ENCODE assay signal across 8 cellular contexts in genomic region chr3:138594935-138595259, GRCh38. TPM values are rescaled to one million over a fixed set of nuclear protein-coding genes. Genes with fewer than 3 reads are reported as not detected.
DNase-seq lines count a peak whose midpoint lies in the region; ATAC-seq and TF ChIP-seq lines count a peak whose summit lies in the region.

No MANE protein-coding gene starts in this region.

- no peaks in the 10 kb centered on the region for H3F3A ChIP-seq in SU-DHL-6 (ENCODE audit: insufficient read depth)

- H3K4me1 ChIP-seq in stomach smooth muscle (ENCODE audit: control insufficient read depth, insufficient read depth, low read length): peaks cover 10% of the 10 kb centered on the region

- H3K27ac Mint-ChIP-seq in activated CD4-positive, alpha-beta T cell treated with anti-CD3 and anti-CD28 coated beads for 36 hours: peak overlapping the region; percentile 91

- no peak overlapping the region for H3K9ac ChIP-seq in SU-DHL-6 (ENCODE audit: low read length)
- H3K9ac ChIP-seq in stomach smooth muscle (ENCODE audit: low read length in 2 of 2): no peak overlapping the region

- H3K36me3 ChIP-seq in SU-DHL-6 (ENCODE audit: low read length): no peaks in the 10 kb centered on the region
- peaks cover 0 to 2% of the 10 kb centered on the region in 2 donors for H3K36me3 ChIP-seq in stomach smooth muscle (ENCODE audit: control insufficient read depth in 2 of 2, insufficient read depth in 2 of 2, low read length in 2 of 2)

- no peaks in the 10 kb centered on the region for H3K9me3 ChIP-seq in SU-DHL-6 (ENCODE audit: insufficient read depth, low read length)
- H3K9me3 ChIP-seq in stomach smooth muscle (ENCODE audit: control insufficient read depth in 2 of 2, low read length in 2 of 2): no peaks in the 10 kb centered on the region

- H3K27me3 Mint-ChIP-seq in activated CD4-positive, alpha-beta T cell treated with anti-CD3 and anti-CD28 coated beads for 36 hours: no peaks in the 10 kb centered on the region

- intact Hi-C loops in activated CD4-positive, alpha-beta T cell treated with anti-CD3 and anti-CD28 coated beads for 36 hours (cut with DNase I, micrococcal nuclease): loop anchor here (1.0 to 10.0 kb wide), 17 partner anchors 13 to 794 kb away; partner anchors contain the start of genes ARMC8 (in 2 of the 2), FAIM (in 2 of the 2), PIK3CB (in 2 of the 2) and COPB2 (in 1 of the 2)

- peaks cover 2% of the 10 kb centered on the region for H3K9me3 Mint-ChIP-seq in activated CD4-positive, alpha-beta T cell treated with anti-CD3 and anti-CD28 coated beads for 36 hours (ENCODE audit: low read depth)

- H3K4me2 ChIP-seq in SU-DHL-6 (ENCODE audit: low read depth, low read length, poor library complexity, severe bottlenecking): peak overlapping the region; percentile 54

- POLR2A ChIA-PET in activated CD4-positive, alpha-beta T cell treated with anti-CD3 and anti-CD28 coated beads for 36 hours (lab: Charles Lee): interaction anchor here (0.6 to 1.7 kb wide), 2 partner anchors 166 to 321 kb away, joined by 3 to 7 read pairs; no protein-coding TSS in a partner anchor

- H4K20me1 ChIP-seq in SU-DHL-6 (ENCODE audit: low read depth, low read length): no peaks in the 10 kb centered on the region

- TF ChIP-seq CTCF in SU-DHL-6 (IDR thresholded peaks at IDR 0.05; ENCODE audit: insufficient read depth, low read length, poor library complexity, severe bottlenecking): no peak
- TF ChIP-seq CTCF in fibroblast of pulmonary artery (IDR thresholded peaks at IDR 0.05; ENCODE audit: low read length, missing control alignments): no peak

- peak overlapping the region; percentile 82 for H3K4me3 Mint-ChIP-seq in activated CD4-positive, alpha-beta T cell treated with anti-CD3 and anti-CD28 coated beads for 36 hours

- CTCF ChIA-PET in activated CD4-positive, alpha-beta T cell treated with anti-CD3 and anti-CD28 coated beads for 36 hours (lab: Charles Lee): interaction anchor here (0.7 to 5.8 kb wide), 22 partner anchors 10 to 350 kb away, joined by 3 to 75 read pairs (median 6); partner anchors contain the start of gene FAIM

- H3K9me2 ChIP-seq in SU-DHL-6 (replicated peaks; ENCODE audit: insufficient read depth, low read length): no peaks in the 10 kb centered on the region

- H3K27ac ChIP-seq in SU-DHL-6 (ENCODE audit: low read depth, low read length): no peak overlapping the region
- peak overlapping the region; percentile 94 for H3K27ac ChIP-seq in stomach smooth muscle (ENCODE audit: low read length)

- H3K79me2 ChIP-seq in SU-DHL-6 (ENCODE audit: insufficient read depth, low read length): no peaks in the 10 kb centered on the region

- no peak overlapping the region for H3K4me3 ChIP-seq in SU-DHL-6 (ENCODE audit: insufficient read depth, low read length, poor library complexity, severe bottlenecking)
- peak overlapping the region; percentile 64 for H3K4me3 ChIP-seq in fibroblast of pulmonary artery (replicated peaks; ENCODE audit: low read depth, low read length)
- H3K4me3 ChIP-seq in stomach smooth muscle (ENCODE audit: low read length in 2 of 2): peak overlapping the region; percentile 96

- no peaks in the 10 kb centered on the region for H3K27me3 ChIP-seq in SU-DHL-6 (ENCODE audit: low read length)
- no peaks in the 10 kb centered on the region for H3K27me3 ChIP-seq in stomach smooth muscle (ENCODE audit: control insufficient read depth in 1 of 2, insufficient read depth in 2 of 2, low read length in 2 of 2)

- no peak overlapping the region for H2AFZ ChIP-seq in SU-DHL-6 (ENCODE audit: low read depth, low read length, severe bottlenecking)

- H3K4me1 Mint-ChIP-seq in activated CD4-positive, alpha-beta T cell treated with anti-CD3 and anti-CD28 coated beads for 36 hours: peaks cover 8% of the 10 kb centered on the region

- no peak for DNase-seq in activated CD4-positive, alpha-beta T cell treated with anti-CD3 and anti-CD28 coated beads for 36 hours
- no peak for DNase-seq in activated CD4-positive, alpha-beta T cell treated with anti-CD3 and anti-CD28 coated beads for 4 hours
- DNase-seq in fibroblast of pulmonary artery (ENCODE audit: low read depth) (no peak), NCI-H128 (lab: John Stamatoyannopoulos, UW; ENCODE audit: unreplicated experiment) (no peak)

- no peak for ATAC-seq in activated CD4-positive, alpha-beta T cell treated with anti-CD3 and anti-CD28 coated beads for 36 hours
- ATAC-seq in HG03095 (IDR thresholded peaks at IDR 0.05; ENCODE audit: unreplicated experiment) (no peak), GM19324 (IDR thresholded peaks at IDR 0.05; ENCODE audit: low FRiP score, unreplicated experiment) (no peak)

- no peaks in the 10 kb centered on the region for H3K36me3 Mint-ChIP-seq in activated CD4-positive, alpha-beta T cell treated with anti-CD3 and anti-CD28 coated beads for 36 hours (ENCODE audit: low read depth)

RNA-seq across cellular contexts. Expression of gene CEP70, which starts 0.8 kb away (rescaled TPM):
- total RNA-seq in activated CD4-positive, alpha-beta T cell treated with anti-CD3 and anti-CD28 coated beads for 36 hours: 10 to 100 TPM in 1 of 2 experiments, 1 to 10 TPM in 1; 9.3 to 11.4 TPM

RNA-seq across cellular contexts. Expression of gene FAIM, which starts 13.7 kb away (rescaled TPM):
- total RNA-seq in activated CD4-positive, alpha-beta T cell treated with anti-CD3 and anti-CD28 coated beads for 36 hours: 1 to 10 TPM; 2.6 to 4.0 TPM
